31 cellular contexts compared by ENCODE assay signal in genomic region chr3:7226393-7226792, GRCh38.
"Had no signal": no experiment of that assay in that cellular context is flagged by ENCODE, and none has a peak within 500 bp of the region (broad histone marks: within the 10 kb centered on the region; RNA-seq: fewer than 3 reads in every experiment).

No MANE protein-coding gene starts in this region.

- H3K27ac Mint-ChIP-seq: activated CD4-positive, alpha-beta memory T cell treated with anti-CD3 and anti-CD28 coated beads for 36 hours; activated CD4-positive, alpha-beta T cell treated with anti-CD3 and anti-CD28 coated beads for 36 hours; activated CD4-positive, alpha-beta T cell treated with anti-CD3 and anti-CD28 coated beads, Interleukin-2, amount 10 ng/mL, durations not matched to agents 24 days and 14 days; activated naive CD4-positive, alpha-beta T cell treated with anti-CD3 and anti-CD28 coated beads, Interleukin-2, amount 10 ng/mL, durations not matched to agents 7 days and 5 days; activated naive CD4-positive, alpha-beta T cell treated with anti-CD3 and anti-CD28 coated beads, Interleukin-2, amount 50 U/mL, for 72 hours; activated naive CD8-positive, alpha-beta T cell treated with anti-CD3 and anti-CD28 coated beads, Interleukin-2, amount 10 ng/mL, durations not matched to agents 7 days and 5 days; activated T-cell treated with anti-CD3 and anti-CD28 coated beads, Interleukin-2, amount 50 U/mL, for 24 hours; activated T-cell treated with anti-CD3 and anti-CD28 coated beads, Interleukin-2, amount 50 U/mL, for 72 hours; brain; dendritic cell treated with granulocyte-macrophage colony-stimulating factor and Interleukin-4, amounts not matched to agents 40 ng/mL and 50 ng/mL, for 4 days; endodermal cell; T-helper 17 cell; T-helper 2 cell treated with Interferon-gamma antibody and Interleukin-4, amounts not matched to agents 5 μg/mL and 100 μg/mL, for 36 hours had no signal

- H3K4me3 Mint-ChIP-seq: activated CD4-positive, alpha-beta memory T cell treated with anti-CD3 and anti-CD28 coated beads for 36 hours; activated CD4-positive, alpha-beta T cell treated with anti-CD3 and anti-CD28 coated beads for 36 hours; activated CD4-positive, alpha-beta T cell treated with anti-CD3 and anti-CD28 coated beads, Interleukin-2, amount 10 ng/mL, durations not matched to agents 24 days and 14 days; activated naive CD4-positive, alpha-beta T cell treated with anti-CD3 and anti-CD28 coated beads, Interleukin-2, amount 10 ng/mL, durations not matched to agents 7 days and 5 days; activated naive CD8-positive, alpha-beta T cell treated with anti-CD3 and anti-CD28 coated beads, Interleukin-2, amount 10 ng/mL, durations not matched to agents 7 days and 5 days; activated T-cell treated with anti-CD3 and anti-CD28 coated beads, Interleukin-2, amount 50 U/mL, for 24 hours; activated T-cell treated with anti-CD3 and anti-CD28 coated beads, Interleukin-2, amount 50 U/mL, for 72 hours; brain; central memory CD8-positive, alpha-beta T cell; dendritic cell treated with granulocyte-macrophage colony-stimulating factor and Interleukin-4, amounts not matched to agents 40 ng/mL and 50 ng/mL, for 4 days; endodermal cell; T-helper 17 cell; T-helper 2 cell treated with Interferon-gamma antibody and Interleukin-4, amounts not matched to agents 5 μg/mL and 100 μg/mL, for 36 hours had no signal

- H3K36me3 ChIP-seq: ascending aorta, breast epithelium, cardiac muscle cell, WERI-Rb-1 had no signal

- H3K9me3 Mint-ChIP-seq: activated CD4-positive, alpha-beta memory T cell treated with anti-CD3 and anti-CD28 coated beads for 36 hours; activated CD4-positive, alpha-beta T cell treated with anti-CD3 and anti-CD28 coated beads, Interleukin-2, amount 10 ng/mL, durations not matched to agents 24 days and 14 days; endodermal cell had no signal

- H3K27ac ChIP-seq: ascending aorta, breast epithelium, cardiac muscle cell, coronary artery, dorsolateral prefrontal cortex, WERI-Rb-1 had no signal

- H3K27me3 ChIP-seq: ascending aorta, breast epithelium, cardiac muscle cell, dorsolateral prefrontal cortex had no signal

- H3K4me3 ChIP-seq: ascending aorta, breast epithelium, cardiac muscle cell, coronary artery, dorsolateral prefrontal cortex had no signal

- ATAC-seq: activated CD4-positive, alpha-beta T cell treated with anti-CD3 and anti-CD28 coated beads for 36 hours; activated naive CD4-positive, alpha-beta T cell treated with anti-CD3 and anti-CD28 coated beads, Interleukin-2, amount 50 U/mL, for 72 hours; activated T-cell treated with anti-CD3 and anti-CD28 coated beads, Interleukin-2, amount 50 U/mL, for 72 hours; esophagus mucosa; T-helper 17 cell had no signal

- H3K36me3 Mint-ChIP-seq: activated CD4-positive, alpha-beta memory T cell treated with anti-CD3 and anti-CD28 coated beads for 36 hours; activated naive CD4-positive, alpha-beta T cell treated with anti-CD3 and anti-CD28 coated beads, Interleukin-2, amount 10 ng/mL, durations not matched to agents 7 days and 5 days; activated naive CD4-positive, alpha-beta T cell treated with anti-CD3 and anti-CD28 coated beads, Interleukin-2, amount 50 U/mL, for 72 hours; activated naive CD8-positive, alpha-beta T cell treated with anti-CD3 and anti-CD28 coated beads, Interleukin-2, amount 10 ng/mL, durations not matched to agents 7 days and 5 days; brain had no signal

- H3K9me3 ChIP-seq: ascending aorta, breast epithelium had no signal

- H3K4me1 ChIP-seq: ascending aorta, breast epithelium had no signal

- H3K4me1 Mint-ChIP-seq: activated CD4-positive, alpha-beta T cell treated with anti-CD3 and anti-CD28 coated beads for 36 hours; activated CD4-positive, alpha-beta T cell treated with anti-CD3 and anti-CD28 coated beads, Interleukin-2, amount 10 ng/mL, durations not matched to agents 24 days and 14 days; activated naive CD4-positive, alpha-beta T cell treated with anti-CD3 and anti-CD28 coated beads, Interleukin-2, amount 10 ng/mL, durations not matched to agents 7 days and 5 days; activated naive CD8-positive, alpha-beta T cell treated with anti-CD3 and anti-CD28 coated beads, Interleukin-2, amount 10 ng/mL, durations not matched to agents 7 days and 5 days; brain; central memory CD8-positive, alpha-beta T cell; T-helper 17 cell had no signal

- DNase-seq: activated CD4-positive, alpha-beta memory T cell treated with anti-CD3 and anti-CD28 coated beads for 36 hours; activated CD4-positive, alpha-beta T cell treated with anti-CD3 and anti-CD28 coated beads for 36 hours; activated CD4-positive, alpha-beta T cell treated with anti-CD3 and anti-CD28 coated beads, Interleukin-2, amount 10 ng/mL, durations not matched to agents 24 days and 14 days; activated CD4-positive, CD25-positive, alpha-beta regulatory T cell; activated CD4-positive, CD25-positive, alpha-beta regulatory T cell treated with anti-CD3 and anti-CD28 coated beads, Interleukin-2, amount 50 U/mL, for 72 hours; activated CD8-positive, alpha-beta memory T cell treated with anti-CD3 and anti-CD28 coated beads, Interleukin-2, amount 50 U/mL, for 48 hours; activated gamma-delta T cell; activated naive CD4-positive, alpha-beta T cell; activated naive CD4-positive, alpha-beta T cell treated with anti-CD3 and anti-CD28 coated beads, Interleukin-2, amount 10 ng/mL, durations not matched to agents 7 days and 5 days; activated naive CD8-positive, alpha-beta T cell treated with anti-CD3 and anti-CD28 coated beads, Interleukin-2, amount 10 ng/mL, durations not matched to agents 7 days and 5 days; activated T-cell treated with anti-CD3 and anti-CD28 coated beads for 4 hours; activated T-cell treated with anti-CD3 and anti-CD28 coated beads, Interleukin-2, amount 50 U/mL, for 24 hours; activated T-cell treated with anti-CD3 and anti-CD28 coated beads, Interleukin-2, amount 50 U/mL, for 72 hours; dorsolateral prefrontal cortex; effector memory CD4-positive, alpha-beta T cell; endodermal cell; foreskin fibroblast; head of caudate nucleus; T-helper 17 cell; T1000; WERI-Rb-1 had no signal

- H3K27me3 Mint-ChIP-seq: activated CD4-positive, alpha-beta memory T cell treated with anti-CD3 and anti-CD28 coated beads for 36 hours; activated CD4-positive, alpha-beta T cell treated with anti-CD3 and anti-CD28 coated beads for 36 hours; activated CD4-positive, alpha-beta T cell treated with anti-CD3 and anti-CD28 coated beads, Interleukin-2, amount 10 ng/mL, durations not matched to agents 24 days and 14 days; activated naive CD4-positive, alpha-beta T cell treated with anti-CD3 and anti-CD28 coated beads, Interleukin-2, amount 10 ng/mL, durations not matched to agents 7 days and 5 days; activated naive CD8-positive, alpha-beta T cell treated with anti-CD3 and anti-CD28 coated beads, Interleukin-2, amount 10 ng/mL, durations not matched to agents 7 days and 5 days; activated T-cell treated with anti-CD3 and anti-CD28 coated beads, Interleukin-2, amount 50 U/mL, for 24 hours; brain; central memory CD8-positive, alpha-beta T cell; dendritic cell treated with granulocyte-macrophage colony-stimulating factor and Interleukin-4, amounts not matched to agents 40 ng/mL and 50 ng/mL, for 4 days; T-helper 17 cell had no signal
